In the genomic region with DNA sequence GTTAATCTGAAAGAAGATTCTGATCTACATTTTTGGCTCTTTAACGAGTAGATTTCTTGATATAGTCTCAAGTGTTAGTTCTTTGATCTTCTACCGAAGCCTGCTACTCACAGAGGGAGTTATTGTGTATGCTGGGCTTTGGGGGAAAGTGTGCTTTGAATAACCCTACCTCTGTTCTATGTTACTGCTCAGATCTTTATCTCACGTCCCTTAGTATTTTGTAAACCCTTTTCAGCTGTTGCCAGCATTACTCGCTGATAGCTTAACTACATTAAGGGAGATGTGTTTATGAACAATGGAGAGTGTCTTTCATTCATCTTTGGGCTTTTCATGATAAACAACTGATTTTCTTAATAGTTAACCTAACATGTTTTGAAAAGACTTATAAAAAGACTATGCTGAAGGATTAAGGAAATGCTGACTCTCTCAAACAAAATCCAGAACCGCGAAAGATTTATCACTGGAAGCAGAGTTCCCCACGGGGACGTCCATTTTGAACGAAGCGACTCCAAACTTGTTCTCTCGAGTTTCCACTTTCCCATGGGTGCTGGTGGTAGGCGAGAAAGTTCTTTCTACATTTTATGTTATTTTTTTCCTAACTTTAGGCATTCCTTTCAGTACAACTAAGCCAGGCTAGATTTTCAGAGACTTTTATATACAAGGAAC, we compare ENCODE assay signal across 28 cellular contexts. TPM values are rescaled to one million over a fixed set of nuclear protein-coding genes. Genes with fewer than 3 reads are reported as not detected.
DNase-seq lines count a peak whose midpoint lies in the region; ATAC-seq, FAIRE-seq and TF ChIP-seq lines count a peak whose summit lies in the region.
"Had no signal": no experiment of that assay in that cellular context is flagged by ENCODE, and none has a peak within 500 bp of the region (broad histone marks: within the 10 kb centered on the region; RNA-seq: fewer than 3 reads in every experiment).

No MANE protein-coding gene starts in this region.

- no peaks in the 10 kb centered on the region for H3K27me3 Mint-ChIP-seq in GM23338 (ENCODE audit: insufficient read depth, low read depth, poor library complexity)
- H3K27me3 Mint-ChIP-seq in activated CD4-positive, alpha-beta T cell treated with anti-CD3 and anti-CD28 coated beads, Interleukin-2, amount 10 ng/mL, durations not matched to agents 24 days and 14 days, result no peaks in the 10 kb centered on the region
- H3K27me3 Mint-ChIP-seq: stimulated activated naive B cell treated with anti-CD40 and anti-IgM and Interleukin-4, amounts not matched to agents 10 μg/mL and 1 μg/mL and 100 μg/mL, for 72 hours had no signal

- H3K27me3 ChIP-seq in GM23338 (ENCODE audit: insufficient read depth) (no peaks in the 10 kb centered on the region), sigmoid colon (no peaks in the 10 kb centered on the region), pancreas (no peaks in the 10 kb centered on the region)
- H3K27me3 ChIP-seq: colonic mucosa had no signal

- no peak for TF ChIP-seq EP300 in sigmoid colon (IDR thresholded peaks at IDR 0.05)

- H3K36me3 ChIP-seq in GM23338 (ENCODE audit: insufficient read depth), result no peaks in the 10 kb centered on the region
- no peaks in the 10 kb centered on the region for H3K36me3 ChIP-seq in sigmoid colon
- H3K36me3 ChIP-seq in pancreas, result no peaks in the 10 kb centered on the region
- H3K36me3 ChIP-seq: colonic mucosa, WERI-Rb-1 had no signal

- peak overlapping the region; percentile 19; the same call in 1 of the 2 replicates for H2AFZ ChIP-seq in GM23338

- no peak for FAIRE-seq in pancreas (lab: Jason Lieb, UNC)
- FAIRE-seq: bronchial epithelial cell, kidney had no signal

- H3K4me3 Mint-ChIP-seq in GM23338, result no peak overlapping the region
- no peak overlapping the region for H3K4me3 Mint-ChIP-seq in activated CD4-positive, alpha-beta T cell treated with anti-CD3 and anti-CD28 coated beads, Interleukin-2, amount 10 ng/mL, durations not matched to agents 24 days and 14 days
- H3K4me3 Mint-ChIP-seq: naive thymus-derived CD4-positive, alpha-beta T cell; stimulated activated naive B cell treated with anti-CD40 and anti-IgM and Interleukin-4, amounts not matched to agents 10 μg/mL and 1 μg/mL and 100 μg/mL, for 72 hours had no signal

- H3K79me2 ChIP-seq in GM23338 (replicated peaks; ENCODE audit: insufficient read depth), result no peaks in the 10 kb centered on the region

- no peak for TF ChIP-seq CTCF in GM23338 (conservative IDR thresholded peaks at IDR 0.05; ENCODE audit: low read depth in 2 of 2)
- TF ChIP-seq CTCF in sigmoid colon (IDR thresholded peaks at IDR 0.05), result no peak
- TF ChIP-seq CTCF in pancreas (IDR thresholded peaks at IDR 0.05), result no peak

- H3F3A ChIP-seq in GM23338 (replicated peaks; ENCODE audit: low read depth), result no peaks in the 10 kb centered on the region

- no peak for ATAC-seq in GM23338
- ATAC-seq in HG02642 (IDR thresholded peaks at IDR 0.05; ENCODE audit: poor library complexity, unreplicated experiment), result no peak
- no peak for ATAC-seq in pancreas
- ATAC-seq: activated naive CD4-positive, alpha-beta T cell treated with anti-CD3 and anti-CD28 coated beads, Interleukin-2, amount 50 U/mL, for 72 hours; naive thymus-derived CD4-positive, alpha-beta T cell; Right ventricle myocardium inferior; stimulated activated naive B cell treated with anti-CD40 and anti-IgM and Interleukin-4, amounts not matched to agents 10 μg/mL and 1 μg/mL and 100 μg/mL, for 72 hours had no signal

- H3K27ac Mint-ChIP-seq in GM23338, result no peak overlapping the region
- H3K27ac Mint-ChIP-seq in activated CD4-positive, alpha-beta T cell treated with anti-CD3 and anti-CD28 coated beads, Interleukin-2, amount 10 ng/mL, durations not matched to agents 24 days and 14 days, result no peak overlapping the region
- H3K27ac Mint-ChIP-seq: activated naive CD4-positive, alpha-beta T cell treated with anti-CD3 and anti-CD28 coated beads, Interleukin-2, amount 50 U/mL, for 72 hours; naive thymus-derived CD4-positive, alpha-beta T cell; stimulated activated naive B cell treated with anti-CD40 and anti-IgM and Interleukin-4, amounts not matched to agents 10 μg/mL and 1 μg/mL and 100 μg/mL, for 72 hours had no signal

- 77 to 83% methylated on average over 12 of the region's 12 CpGs for WGBS in sigmoid colon, 2 donors
- WGBS in pancreas, 2 donors, result 83 to 84% methylated on average over 12 of the region's 12 CpGs

- H3K27ac ChIP-seq in GM23338 (ENCODE audit: low read depth) (no peak overlapping the region), sigmoid colon (peak overlapping the region in 3 of 4 donors; percentile 18 to 44 (median 38)), pancreas (peak overlapping the region in 2 of 4 donors; percentile 65 to 72)
- H3K27ac ChIP-seq: colonic mucosa, WERI-Rb-1 had no signal

- intact Hi-C loops in sigmoid colon (cut with DNase I) (no loop called here), pancreas (cut with DNase I) (no loop called here)
- intact Hi-C loops in activated CD4-positive, alpha-beta T cell treated with anti-CD3 and anti-CD28 coated beads, Interleukin-2, amount 10 ng/mL, durations not matched to agents 24 days and 14 days (cut with micrococcal nuclease), result no loop called here

- DNase-seq in GM23338 (ENCODE audit: low spot score), result no peak
- peak; percentile 71 for DNase-seq in SK-N-DZ (ENCODE audit: low spot score)
- DNase-seq in islet precursor cell, result peak; percentile 67
- no peak for DNase-seq in sigmoid colon
- DNase-seq in activated CD4-positive, alpha-beta T cell treated with anti-CD3 and anti-CD28 coated beads, Interleukin-2, amount 10 ng/mL, durations not matched to agents 24 days and 14 days, result no peak
- DNase-seq in pancreas, result no peak
- DNase-seq in stimulated activated CD4-positive, alpha-beta T cell treated with anti-CD3 and anti-CD28 coated beads, Interleukin-1b, Interleukin-23, amount 100 ng/mL, for 48 hours, result no peak
- DNase-seq: activated CD4-positive, alpha-beta T cell treated with anti-CD3 and anti-CD28 coated beads for 48 hours; activated CD8-positive, alpha-beta memory T cell treated with anti-CD3 and anti-CD28 coated beads for 24 hours; activated T-cell treated with anti-CD3 and anti-CD28 coated beads for 4 hours; C1 segment of cervical spinal cord; colonic mucosa; COR-L47; effector CD8-positive, alpha-beta T cell; glutamatergic neuron; H7; kidney; naive thymus-derived CD4-positive, alpha-beta T cell; NCI-H1930; NCI-H510A treated with DMSO at 0.1 percent for 48 hours; NK-92 treated with Interleukin-12 subunit alpha and Interleukin-12 subunit beta, amount 100 ng/mL, for 24 hours; occipital lobe; stimulated activated naive B cell treated with anti-CD40 and anti-IgM and Interleukin-4, amounts not matched to agents 10 μg/mL and 1 μg/mL and 100 μg/mL, for 72 hours; WERI-Rb-1 had no signal

- H3K4me3 ChIP-seq in GM23338 (no peak overlapping the region), sigmoid colon (no peak overlapping the region), pancreas (no peak overlapping the region)
- H3K4me3 ChIP-seq: colonic mucosa had no signal

- no peaks in the 10 kb centered on the region for H3K36me3 Mint-ChIP-seq in GM23338 (ENCODE audit: low read depth)
- no peaks in the 10 kb centered on the region for H3K36me3 Mint-ChIP-seq in activated CD4-positive, alpha-beta T cell treated with anti-CD3 and anti-CD28 coated beads, Interleukin-2, amount 10 ng/mL, durations not matched to agents 24 days and 14 days (ENCODE audit: low read depth)
- H3K36me3 Mint-ChIP-seq: activated naive CD4-positive, alpha-beta T cell treated with anti-CD3 and anti-CD28 coated beads, Interleukin-2, amount 50 U/mL, for 72 hours; naive thymus-derived CD4-positive, alpha-beta T cell; stimulated activated naive B cell treated with anti-CD40 and anti-IgM and Interleukin-4, amounts not matched to agents 10 μg/mL and 1 μg/mL and 100 μg/mL, for 72 hours had no signal

- H3K4me1 ChIP-seq in GM23338 (ENCODE audit: insufficient read depth) (peaks cover 7% of the 10 kb centered on the region; the same call in 1 of the 2 replicates), sigmoid colon (peaks cover 0 to 49% (median 34%) of the 10 kb centered on the region in 4 donors), pancreas (peaks cover 28 to 46% (median 45%) of the 10 kb centered on the region in 3 donors)
- H3K4me1 ChIP-seq: colonic mucosa had no signal

- H3K9me3 ChIP-seq in sigmoid colon (no peaks in the 10 kb centered on the region), pancreas (no peaks in the 10 kb centered on the region)
- H3K9me3 ChIP-seq: colonic mucosa had no signal

- no peaks in the 10 kb centered on the region; the same call in 1 of the 2 replicates for H4K20me1 ChIP-seq in GM23338 (replicated peaks; ENCODE audit: insufficient read depth)

- no peaks in the 10 kb centered on the region for H3K9me3 Mint-ChIP-seq in GM23338
- no peaks in the 10 kb centered on the region for H3K9me3 Mint-ChIP-seq in activated CD4-positive, alpha-beta T cell treated with anti-CD3 and anti-CD28 coated beads, Interleukin-2, amount 10 ng/mL, durations not matched to agents 24 days and 14 days
- H3K9me3 Mint-ChIP-seq: activated naive CD4-positive, alpha-beta T cell treated with anti-CD3 and anti-CD28 coated beads, Interleukin-2, amount 50 U/mL, for 72 hours; naive thymus-derived CD4-positive, alpha-beta T cell; stimulated activated naive B cell treated with anti-CD40 and anti-IgM and Interleukin-4, amounts not matched to agents 10 μg/mL and 1 μg/mL and 100 μg/mL, for 72 hours had no signal

- no peak overlapping the region for H3K4me2 ChIP-seq in GM23338

- H3K4me1 Mint-ChIP-seq in GM23338, result peaks cover 5% of the 10 kb centered on the region
- H3K4me1 Mint-ChIP-seq in activated CD4-positive, alpha-beta T cell treated with anti-CD3 and anti-CD28 coated beads, Interleukin-2, amount 10 ng/mL, durations not matched to agents 24 days and 14 days, result no peaks in the 10 kb centered on the region
- H3K4me1 Mint-ChIP-seq: naive thymus-derived CD4-positive, alpha-beta T cell; stimulated activated naive B cell treated with anti-CD40 and anti-IgM and Interleukin-4, amounts not matched to agents 10 μg/mL and 1 μg/mL and 100 μg/mL, for 72 hours had no signal

- TF ChIP-seq POLR2A in sigmoid colon (IDR thresholded peaks at IDR 0.05), result no peak

- H3K9me2 ChIP-seq in GM23338 (ENCODE audit: insufficient read depth), result no peaks in the 10 kb centered on the region

RNA-seq across cellular contexts. Expression of gene ALDH1A1, which starts 27.9 kb away (rescaled TPM):
- 2.7 and 3.4 TPM in 2 replicates for total RNA-seq in GM23338 (2014; rRNA removed; shearing (Covaris generic))
- polyA plus RNA-seq in GM23338 (2016; fragmentation: Nextera tagmentation; extraction: Ambion mirVana) (2.1 and 2.8 TPM in 2 replicates), sigmoid colon (100 to 1,000 TPM in 2 of 3 donors, 10 to 100 TPM in 1; 52.6 to 186 (median 166) TPM), pancreas (100 to 1,000 TPM; 162 to 275 TPM)
- polyA plus RNA-seq in SK-N-DZ (2014; cell fraction: cytosol; rRNA removed), result 0.49 TPM in 1 of 2 replicates, not detected in the other
- not detected in 2 replicates for polyA plus RNA-seq in SK-N-DZ (2014; cell fraction: nucleus; rRNA removed)
- total RNA-seq in sigmoid colon (100 to 1,000 TPM; 241 to 353 (median 300) TPM), pancreas (100 to 1,000 TPM; 141 to 259 (median 176) TPM)
- not detected in 2 replicates for total RNA-seq in activated CD4-positive, alpha-beta T cell treated with anti-CD3 and anti-CD28 coated beads, Interleukin-2, amount 10 ng/mL, durations not matched to agents 24 days and 14 days
- polyA plus RNA-seq: naive thymus-derived CD4-positive, alpha-beta T cell had no signal

Comparison
In these comparisons a context has a peak if more than half of its experiments do, and no peak if none do; other contexts are left out.
1. DNase-seq: peak in SK-N-DZ (single experiment) and islet precursor cell (single experiment); none in GM23338 (single experiment), sigmoid colon (single experiment), activated CD4-positive, alpha-beta T cell treated with anti-CD3 and anti-CD28 coated beads, Interleukin-2, amount 10 ng/mL, durations not matched to agents 24 days and 14 days (single experiment), pancreas (0 of 6) and stimulated activated CD4-positive, alpha-beta T cell treated with anti-CD3 and anti-CD28 coated beads, Interleukin-1b, Interleukin-23, amount 100 ng/mL, for 48 hours (single experiment).
2. RNA of gene ALDH1A1, which starts 27.9 kb away (total RNA-seq): 241 to 353 TPM in sigmoid colon and 141 to 259 TPM in pancreas; 2.7 to 3.4 TPM in GM23338 and not detected in activated CD4-positive, alpha-beta T cell treated with anti-CD3 and anti-CD28 coated beads, Interleukin-2, amount 10 ng/mL, durations not matched to agents 24 days and 14 days; every median in the first group is over 10 times any median in the second.